In genomic region chr12:123115409-123116111, GRCh38 we compare ENCODE assay signal across 10 cellular contexts. TPM values are rescaled to one million over a fixed set of nuclear protein-coding genes. Genes with fewer than 3 reads are reported as not detected.
A peak's percentile ranks its signal among the peaks of the same experiment; 100 is the strongest.
DNase-seq lines count a peak whose midpoint lies in the region; ATAC-seq and TF ChIP-seq lines count a peak whose summit lies in the region.
"Had no signal": no experiment of that assay in that cellular context is flagged by ENCODE, and none has a peak within 500 bp of the region (broad histone marks: within the 10 kb centered on the region; RNA-seq: fewer than 3 reads in every experiment).

No MANE protein-coding gene starts in this region.

- intact Hi-C loops in activated CD8-positive, alpha-beta T cell treated with anti-CD3 and anti-CD28 coated beads for 36 hours (cut with micrococcal nuclease) = no loop called here
- intact Hi-C loops in head of caudate nucleus (cut with DNase I) = no loop called here

- H3K4me2 ChIP-seq in GM23248 (ENCODE audit: unreplicated experiment) (peak overlapping the region; percentile 72), smooth muscle cell (peak overlapping the region; percentile 43), Karpas-422 (ENCODE audit: low read depth, low read length, poor library complexity, severe bottlenecking) (no peak overlapping the region)

- H3K9ac ChIP-seq in GM23248 (peak overlapping the region; percentile 32; the same call in 1 of the 2 replicates), smooth muscle cell (ENCODE audit: low read depth) (no peak overlapping the region), Karpas-422 (ENCODE audit: low read length) (no peak overlapping the region)

- H3K9me3 ChIP-seq in GM23248 (ENCODE audit: low read depth) (no peaks in the 10 kb centered on the region), smooth muscle cell (replicated peaks; ENCODE audit: low read depth) (no peaks in the 10 kb centered on the region), Karpas-422 (ENCODE audit: low read length) (no peaks in the 10 kb centered on the region)
- H3K9me3 ChIP-seq in effector memory CD4-positive, alpha-beta T cell (ENCODE audit: control insufficient read depth, low read length) = no peaks in the 10 kb centered on the region
- H3K9me3 ChIP-seq: neutrophil, SJSA1 had no signal

- no peaks in the 10 kb centered on the region for H3K36me3 ChIP-seq in GM23248 (ENCODE audit: low read depth)
- H3K36me3 ChIP-seq in smooth muscle cell (ENCODE audit: low read depth) = no peaks in the 10 kb centered on the region
- H3K36me3 ChIP-seq in Karpas-422 (ENCODE audit: insufficient read depth, low read length) = no peaks in the 10 kb centered on the region
- no peaks in the 10 kb centered on the region for H3K36me3 ChIP-seq in effector memory CD4-positive, alpha-beta T cell (ENCODE audit: control insufficient read depth, insufficient read depth, low read length)
- H3K36me3 ChIP-seq: neutrophil, SJSA1 had no signal

- peaks cover 66% of the 10 kb centered on the region for H3K4me1 Mint-ChIP-seq in activated CD8-positive, alpha-beta T cell treated with anti-CD3 and anti-CD28 coated beads for 36 hours (ENCODE audit: low read depth)

- ATAC-seq in activated CD8-positive, alpha-beta T cell treated with anti-CD3 and anti-CD28 coated beads for 36 hours = no peak
- no peak for ATAC-seq in HG03108 (IDR thresholded peaks at IDR 0.05; ENCODE audit: unreplicated experiment)

- H3K79me2 ChIP-seq in GM23248 (ENCODE audit: insufficient read depth) = peaks cover 15% of the 10 kb centered on the region
- peaks cover 6% of the 10 kb centered on the region for H3K79me2 ChIP-seq in smooth muscle cell (ENCODE audit: low read depth)
- no peaks in the 10 kb centered on the region for H3K79me2 ChIP-seq in Karpas-422 (ENCODE audit: low read length)

- H3K27ac ChIP-seq in GM23248 (peak overlapping the region; percentile 18; the same call in 1 of the 2 replicates), smooth muscle cell (ENCODE audit: low read depth) (no peak overlapping the region), Karpas-422 (ENCODE audit: low read length) (no peak overlapping the region)
- no peak overlapping the region for H3K27ac ChIP-seq in effector memory CD4-positive, alpha-beta T cell (ENCODE audit: insufficient read depth, low read length, poor library complexity, severe bottlenecking)
- H3K27ac ChIP-seq: neutrophil, SJSA1 had no signal

- H3K4me1 ChIP-seq in GM23248 (ENCODE audit: insufficient read depth) (peaks cover 19% of the 10 kb centered on the region), smooth muscle cell (ENCODE audit: low read depth) (peaks cover 5% of the 10 kb centered on the region), Karpas-422 (ENCODE audit: low read length) (no peaks in the 10 kb centered on the region)
- H3K4me1 ChIP-seq in effector memory CD4-positive, alpha-beta T cell (ENCODE audit: control insufficient read depth, insufficient read depth, low read length, poor library complexity, severe bottlenecking) = peaks cover 8% of the 10 kb centered on the region

- H3K9me2 ChIP-seq in GM23248 (ENCODE audit: insufficient read depth) (no peaks in the 10 kb centered on the region), Karpas-422 (replicated peaks; ENCODE audit: insufficient read depth, low read length) (no peaks in the 10 kb centered on the region)

- POLR2A ChIA-PET in activated CD8-positive, alpha-beta T cell treated with anti-CD3 and anti-CD28 coated beads for 36 hours (lab: Charles Lee) = interaction anchor here (1.9 to 3.2 kb wide), 2 partner anchors 9 to 40 kb away, joined by 7 to 12 read pairs; no protein-coding TSS in a partner anchor

- H4K20me1 ChIP-seq in GM23248 (ENCODE audit: insufficient read depth) (no peaks in the 10 kb centered on the region), smooth muscle cell (ENCODE audit: low read depth) (peaks cover 66% of the 10 kb centered on the region), Karpas-422 (ENCODE audit: insufficient read depth, low read depth, low read length) (no peaks in the 10 kb centered on the region)

- H3K36me3 Mint-ChIP-seq in activated CD8-positive, alpha-beta T cell treated with anti-CD3 and anti-CD28 coated beads for 36 hours (ENCODE audit: low read depth) = no peaks in the 10 kb centered on the region

- H2AFZ ChIP-seq in GM23248 (no peak overlapping the region), smooth muscle cell (ENCODE audit: low read depth) (no peak overlapping the region), Karpas-422 (ENCODE audit: low read length) (no peak overlapping the region)

- 4 to 14% methylated on average over 7 to 8 of the region's 8 CpGs for WGBS in GM23248 (ENCODE audit: low coverage in 1 of 2, low lambda C conversion rate in 2 of 2, missing lambda C conversion rate in 2 of 2), 2 experiments
- 76% methylated on average over 8 of the region's 8 CpGs for WGBS in smooth muscle cell (ENCODE audit: low lambda C conversion rate)

- no peaks in the 10 kb centered on the region for H3K27me3 ChIP-seq in GM23248 (replicated peaks; ENCODE audit: insufficient read depth)
- no peaks in the 10 kb centered on the region for H3K27me3 ChIP-seq in smooth muscle cell (ENCODE audit: low read depth)
- H3K27me3 ChIP-seq in Karpas-422 (ENCODE audit: low read length) = no peaks in the 10 kb centered on the region
- no peaks in the 10 kb centered on the region for H3K27me3 ChIP-seq in effector memory CD4-positive, alpha-beta T cell (replicated peaks; ENCODE audit: control insufficient read depth, insufficient read depth, low read length, poor library complexity, severe bottlenecking)
- H3K27me3 ChIP-seq: neutrophil, SJSA1 had no signal

- peak overlapping the region; percentile 48 for H3K27ac Mint-ChIP-seq in activated CD8-positive, alpha-beta T cell treated with anti-CD3 and anti-CD28 coated beads for 36 hours

- TF ChIP-seq CTCF in activated CD8-positive, alpha-beta T cell treated with anti-CD3 and anti-CD28 coated beads for 36 hours (IDR thresholded peaks at IDR 0.05) = no peak
- no peak for TF ChIP-seq CTCF in smooth muscle cell (IDR thresholded peaks at IDR 0.05; ENCODE audit: borderline replicate concordance, insufficient read depth, poor library complexity, severe bottlenecking)

- H3K9me3 Mint-ChIP-seq in activated CD8-positive, alpha-beta T cell treated with anti-CD3 and anti-CD28 coated beads for 36 hours = no peaks in the 10 kb centered on the region

- peaks cover 13% of the 10 kb centered on the region; the same call in 1 of the 2 replicates for H3F3A ChIP-seq in GM23248 (ENCODE audit: insufficient read depth)
- H3F3A ChIP-seq in smooth muscle cell (ENCODE audit: low read depth) = no peaks in the 10 kb centered on the region

- CTCF ChIA-PET in activated CD8-positive, alpha-beta T cell treated with anti-CD3 and anti-CD28 coated beads for 36 hours (lab: Charles Lee) = interaction anchor here (0.8 to 1.6 kb wide), 3 partner anchors 40 to 123 kb away, joined by 3 to 7 read pairs (median 3); no protein-coding TSS in a partner anchor

- DNase-seq in GM23248 (peak; percentile 92), head of caudate nucleus (peak in 39 of 42 donors; percentile 34 to 90 (median 64)), smooth muscle cell (lab: John Stamatoyannopoulos, UW; ENCODE audit: unreplicated experiment) (no peak), Karpas-422 (no peak), NCI-H1694 treated with DMSO at 0.1 percent for 48 hours (lab: John Stamatoyannopoulos, UW) (no peak)
- peak; percentile 46 for DNase-seq in activated CD8-positive, alpha-beta T cell treated with anti-CD3 and anti-CD28 coated beads for 36 hours
- no peak for DNase-seq in effector memory CD4-positive, alpha-beta T cell

- H3K27me3 Mint-ChIP-seq in activated CD8-positive, alpha-beta T cell treated with anti-CD3 and anti-CD28 coated beads for 36 hours = no peaks in the 10 kb centered on the region

- no peak overlapping the region for H3K4me3 Mint-ChIP-seq in activated CD8-positive, alpha-beta T cell treated with anti-CD3 and anti-CD28 coated beads for 36 hours

- H3K4me3 ChIP-seq in GM23248 (peak overlapping the region; percentile 44), smooth muscle cell (no peak overlapping the region), Karpas-422 (ENCODE audit: low read length) (no peak overlapping the region)
- no peak overlapping the region for H3K4me3 ChIP-seq in effector memory CD4-positive, alpha-beta T cell (ENCODE audit: insufficient read depth, low read depth, low read length, poor library complexity, severe bottlenecking)
- H3K4me3 ChIP-seq: SJSA1 had no signal

- in situ Hi-C loops in GM23248 (cut with MboI) = no loop called here

RNA-seq across cellular contexts. Expression of gene PITPNM2, which starts 35.3 kb away (rescaled TPM):
- 2.0 and 2.1 TPM in 2 replicates for total RNA-seq in GM23248 (2014; rRNA removed; shearing (Covaris generic))
- 0.37 and 0.63 TPM in 2 replicates for polyA plus RNA-seq in GM23248 (2016; fragmentation: Nextera tagmentation; extraction: Ambion mirVana)
- 10 to 100 TPM; 15.3 to 17.9 TPM for total RNA-seq in activated CD8-positive, alpha-beta T cell treated with anti-CD3 and anti-CD28 coated beads for 36 hours
- total RNA-seq in smooth muscle cell = 1.3 TPM in 2 replicates
- polyA plus RNA-seq in smooth muscle cell = 1.7 and 2.0 TPM in 2 replicates
- total RNA-seq in Karpas-422 (2014; rRNA removed; shearing (Covaris generic); ENCODE audit: low replicate concordance) = 0.04 and 0.19 TPM in 2 replicates

Comparison
In these comparisons a context has a peak if more than half of its experiments do, and no peak if none do; other contexts are left out.
1. DNase-seq: peak in GM23248 (single experiment), activated CD8-positive, alpha-beta T cell treated with anti-CD3 and anti-CD28 coated beads for 36 hours (single experiment) and head of caudate nucleus (39 of 42); none in smooth muscle cell (single experiment), Karpas-422 (single experiment), effector memory CD4-positive, alpha-beta T cell (0 of 3) and NCI-H1694 treated with DMSO at 0.1 percent for 48 hours (single experiment).